1 cellular context compared by ENCODE assay signal in genomic region chr14:100297320-100298300, GRCh38.
TF ChIP-seq lines count a peak whose summit lies in the region.

No MANE protein-coding gene starts in this region.

TF ChIP-seq in HepG2, 621 proteins besides CTCF, POLR2A, EP300 and RAD21 (continued from another document):
- TF ChIP-seq ZBTB49 (CRISPR knock-in tag; IDR thresholded peaks at IDR 0.05; ENCODE audit: borderline replicate concordance): no peak
